In genomic region chr22:48644108-48644507, GRCh38 we compare ENCODE assay signal across 18 cellular contexts.
DNase-seq lines count a peak whose midpoint lies in the region; ATAC-seq and TF ChIP-seq lines count a peak whose summit lies in the region.
"Had no signal": no experiment of that assay in that cellular context is flagged by ENCODE, and none has a peak within 500 bp of the region (broad histone marks: within the 10 kb centered on the region; RNA-seq: fewer than 3 reads in every experiment).

No MANE protein-coding gene starts in this region.

- H3K4me3 ChIP-seq in left ventricle myocardium inferior: no peak overlapping the region
- H3K4me3 ChIP-seq: mucosa of descending colon had no signal

- no peak overlapping the region for H3K27ac ChIP-seq in left ventricle myocardium inferior (replicated peaks)
- H3K27ac ChIP-seq: neutrophil had no signal

- H3K27me3 ChIP-seq in left ventricle myocardium inferior (ENCODE audit: low read depth): peaks cover 44% of the 10 kb centered on the region
- H3K27me3 ChIP-seq: neutrophil had no signal

- intact Hi-C loops in Right ventricle myocardium inferior (cut with DNase I) (no loop called here), left ventricle myocardium inferior (cut with micrococcal nuclease) (no loop called here)

- H3K36me3 ChIP-seq in left ventricle myocardium inferior: no peaks in the 10 kb centered on the region
- H3K36me3 ChIP-seq: neutrophil had no signal

- no peak for TF ChIP-seq CTCF in left ventricle myocardium inferior (IDR thresholded peaks at IDR 0.05; ENCODE audit: borderline replicate concordance)

- no peaks in the 10 kb centered on the region for H3K4me1 ChIP-seq in left ventricle myocardium inferior

- no peak for ATAC-seq in Right ventricle myocardium inferior
- no peak for ATAC-seq in HG03175 (IDR thresholded peaks at IDR 0.05; ENCODE audit: unreplicated experiment)
- no peak for ATAC-seq in GM21717 (IDR thresholded peaks at IDR 0.05; ENCODE audit: unreplicated experiment)
- ATAC-seq in GM21423 (IDR thresholded peaks at IDR 0.05; ENCODE audit: unreplicated experiment): no peak
- ATAC-seq: left colon, mucosa of descending colon, T-helper 17 cell had no signal

- DNase-seq in Right ventricle myocardium inferior (ENCODE audit: missing footprints) (peak; percentile 17), left ventricle myocardium inferior (no peak), HT1080 (ENCODE audit: low read depth) (peak; percentile 17), astrocyte of the hippocampus (ENCODE audit: low read depth, low spot score) (peak; percentile 49), NCI-H2107 (lab: John Stamatoyannopoulos, UW) (no peak)
- DNase-seq: activated naive CD4-positive, alpha-beta T cell treated with anti-CD3 and anti-CD28 coated beads, Interleukin-2, amount 50 U/mL, for 16 hours; Calu3; foreskin melanocyte; GDM1; left colon; mucosa of descending colon; NCI-H2227 treated with DMSO at 0.1 percent for 48 hours; retina; T-helper 17 cell had no signal

- H3K9me3 ChIP-seq in left ventricle myocardium inferior (replicated peaks): no peaks in the 10 kb centered on the region
- H3K9me3 ChIP-seq: mucosa of descending colon, neutrophil had no signal

Comparison
In these comparisons a context has a peak if more than half of its experiments do, and no peak if none do; other contexts are left out.
1. DNase-seq: peak in Right ventricle myocardium inferior (single experiment), HT1080 (single experiment) and astrocyte of the hippocampus (single experiment); none in left ventricle myocardium inferior (single experiment) and NCI-H2107 (single experiment).